ENCODE assay signal across 9 cellular contexts in the genomic region with DNA sequence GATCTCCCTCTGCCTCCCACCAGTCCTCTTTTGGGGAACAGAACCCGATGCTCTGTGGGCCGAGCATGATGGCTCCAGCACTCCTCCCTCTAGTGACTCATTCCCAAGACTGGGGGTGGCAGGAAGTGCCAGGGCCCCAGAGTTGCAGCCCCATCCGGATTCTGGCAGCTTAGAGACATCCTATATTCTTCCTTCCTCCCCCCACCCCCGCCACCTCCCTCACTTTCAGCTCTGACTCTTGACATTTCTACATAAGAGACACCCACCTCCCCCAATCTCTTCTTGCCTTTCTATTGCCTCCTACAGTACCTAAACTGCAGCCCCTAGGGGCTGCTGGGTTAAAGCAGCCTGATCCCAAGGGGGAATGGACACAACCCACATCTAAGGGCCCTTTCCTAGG. TPM values are rescaled to one million over a fixed set of nuclear protein-coding genes. Genes with fewer than 3 reads are reported as not detected.
DNase-seq lines count a peak whose midpoint lies in the region; ATAC-seq and TF ChIP-seq lines count a peak whose summit lies in the region.
"Had no signal": no experiment of that assay in that cellular context is flagged by ENCODE, and none has a peak within 500 bp of the region (broad histone marks: within the 10 kb centered on the region; RNA-seq: fewer than 3 reads in every experiment).

No MANE protein-coding gene starts in this region.

- H3K27me3 Mint-ChIP-seq in MCF 10A (ENCODE audit: insufficient read depth, unreplicated experiment): peaks cover 1% of the 10 kb centered on the region
- H3K27me3 Mint-ChIP-seq in activated CD8-positive, alpha-beta memory T cell treated with anti-CD3 and anti-CD28 coated beads, Interleukin-2, amount 10 ng/mL, durations not matched to agents 7 days and 5 days: peaks cover 7% of the 10 kb centered on the region
- H3K27me3 Mint-ChIP-seq in stimulated activated naive CD8-positive, alpha-beta T cell treated with anti-CD3 and anti-CD28 coated beads, Interleukin-15, amount 100 ng/mL, for 72 hours: no peaks in the 10 kb centered on the region

- H3K4me1 Mint-ChIP-seq in MCF 10A (ENCODE audit: insufficient read depth, unreplicated experiment): peaks cover 14% of the 10 kb centered on the region
- peaks cover 23% of the 10 kb centered on the region for H3K4me1 Mint-ChIP-seq in activated CD8-positive, alpha-beta memory T cell treated with anti-CD3 and anti-CD28 coated beads, Interleukin-2, amount 10 ng/mL, durations not matched to agents 7 days and 5 days
- peaks cover 30% of the 10 kb centered on the region for H3K4me1 Mint-ChIP-seq in stimulated activated naive CD8-positive, alpha-beta T cell treated with anti-CD3 and anti-CD28 coated beads, Interleukin-15, amount 100 ng/mL, for 72 hours

- peak; percentile 89 for ATAC-seq in activated CD8-positive, alpha-beta memory T cell treated with anti-CD3 and anti-CD28 coated beads, Interleukin-2, amount 10 ng/mL, durations not matched to agents 7 days and 5 days
- ATAC-seq in stimulated activated naive CD8-positive, alpha-beta T cell treated with anti-CD3 and anti-CD28 coated beads, Interleukin-15, amount 100 ng/mL, for 72 hours: peak; percentile 98
- ATAC-seq in GM19351 (IDR thresholded peaks at IDR 0.05; ENCODE audit: unreplicated experiment): no peak
- no peak for ATAC-seq in GM21360 (IDR thresholded peaks at IDR 0.05; ENCODE audit: unreplicated experiment)

- no peaks in the 10 kb centered on the region for H3K4me1 ChIP-seq in breast epithelium

- no peaks in the 10 kb centered on the region for H3K9me3 ChIP-seq in breast epithelium

- no peak for TF ChIP-seq CTCF in MCF 10A (IDR thresholded peaks at IDR 0.05; ENCODE audit: unreplicated experiment)
- TF ChIP-seq CTCF in breast epithelium (IDR thresholded peaks at IDR 0.05): no peak
- no peak for TF ChIP-seq CTCF in GM10266 (IDR thresholded peaks at IDR 0.05; ENCODE audit: control insufficient read depth, insufficient read depth, low read depth, missing control alignments)

- no peaks in the 10 kb centered on the region for H3K27me3 ChIP-seq in breast epithelium

- CTCF ChIA-PET in MCF 10A (lab: Yijun Ruan, JAX): interaction anchor here (0.8 to 2.4 kb wide), 5 partner anchors 15 to 422 kb away, joined by 3 to 9 read pairs (median 4); no protein-coding TSS in a partner anchor
- CTCF ChIA-PET in activated CD8-positive, alpha-beta memory T cell treated with anti-CD3 and anti-CD28 coated beads, Interleukin-2, amount 10 ng/mL, durations not matched to agents 7 days and 5 days (lab: Charles Lee): interaction anchor here (1.7 to 1.9 kb wide), 2 partner anchors 457 to 607 kb away, joined by 3 to 6 read pairs; no protein-coding TSS in a partner anchor

- no peak overlapping the region for H3K27ac ChIP-seq in breast epithelium
- H3K27ac ChIP-seq: SK-N-MC had no signal

- H3K4me3 ChIP-seq in breast epithelium: no peak overlapping the region
- H3K4me3 ChIP-seq: SK-N-MC had no signal

- H3K4me3 Mint-ChIP-seq in MCF 10A (ENCODE audit: unreplicated experiment): no peak overlapping the region
- no peak overlapping the region for H3K4me3 Mint-ChIP-seq in activated CD8-positive, alpha-beta memory T cell treated with anti-CD3 and anti-CD28 coated beads, Interleukin-2, amount 10 ng/mL, durations not matched to agents 7 days and 5 days
- H3K4me3 Mint-ChIP-seq in stimulated activated naive CD8-positive, alpha-beta T cell treated with anti-CD3 and anti-CD28 coated beads, Interleukin-15, amount 100 ng/mL, for 72 hours: peak overlapping the region; percentile 52 to 58

- no peak overlapping the region for H3K27ac Mint-ChIP-seq in MCF 10A (ENCODE audit: low read depth, unreplicated experiment)
- H3K27ac Mint-ChIP-seq in activated CD8-positive, alpha-beta memory T cell treated with anti-CD3 and anti-CD28 coated beads, Interleukin-2, amount 10 ng/mL, durations not matched to agents 7 days and 5 days: peak overlapping the region; percentile 68
- peak overlapping the region; percentile 51 to 94 for H3K27ac Mint-ChIP-seq in stimulated activated naive CD8-positive, alpha-beta T cell treated with anti-CD3 and anti-CD28 coated beads, Interleukin-15, amount 100 ng/mL, for 72 hours

- no peaks in the 10 kb centered on the region for H3K36me3 Mint-ChIP-seq in MCF 10A (ENCODE audit: insufficient read depth, unreplicated experiment)
- no peaks in the 10 kb centered on the region for H3K36me3 Mint-ChIP-seq in activated CD8-positive, alpha-beta memory T cell treated with anti-CD3 and anti-CD28 coated beads, Interleukin-2, amount 10 ng/mL, durations not matched to agents 7 days and 5 days

- BruUV-seq in MCF 10A (replicated peaks; lab: Mats Ljungman, UMichigan): no TSS peak

- POLR2A ChIA-PET in MCF 10A (lab: Yijun Ruan, JAX): interaction anchor here (1.2 to 1.8 kb wide), 2 partner anchors 14 to 26 kb away, joined by 3 to 7 read pairs; no protein-coding TSS in a partner anchor

- H3K9me3 Mint-ChIP-seq in MCF 10A (ENCODE audit: unreplicated experiment): no peaks in the 10 kb centered on the region
- no peaks in the 10 kb centered on the region for H3K9me3 Mint-ChIP-seq in activated CD8-positive, alpha-beta memory T cell treated with anti-CD3 and anti-CD28 coated beads, Interleukin-2, amount 10 ng/mL, durations not matched to agents 7 days and 5 days (ENCODE audit: low read depth)
- no peaks in the 10 kb centered on the region for H3K9me3 Mint-ChIP-seq in stimulated activated naive CD8-positive, alpha-beta T cell treated with anti-CD3 and anti-CD28 coated beads, Interleukin-15, amount 100 ng/mL, for 72 hours

- no peaks in the 10 kb centered on the region for H3K36me3 ChIP-seq in breast epithelium

- intact Hi-C loops in MCF 10A (cut with micrococcal nuclease): no loop called here
- intact Hi-C loops in breast epithelium (cut with DNase I; ENCODE audit: low total_unique reads): no loop called here

- no peak for TF ChIP-seq POLR2A in breast epithelium (IDR thresholded peaks at IDR 0.05)

- DNase-seq in MCF 10A (ENCODE audit: unreplicated experiment) (peak; percentile 77), breast epithelium (ENCODE audit: low spot score in 2 of 2) (no peak), kidney glomerular epithelial cell (lab: John Stamatoyannopoulos, UW) (peak; percentile 43), GM10266 (ENCODE audit: extremely low spot score) (no peak)
- DNase-seq in activated CD8-positive, alpha-beta memory T cell treated with anti-CD3 and anti-CD28 coated beads, Interleukin-2, amount 10 ng/mL, durations not matched to agents 7 days and 5 days: peak; percentile 75
- peak; percentile 14 to 51 for DNase-seq in stimulated activated naive CD8-positive, alpha-beta T cell treated with anti-CD3 and anti-CD28 coated beads, Interleukin-15, amount 100 ng/mL, for 72 hours

RNA-seq across cellular contexts. Expression of a gene that starts 47.1 kb away (rescaled TPM):
- 152 and 159 TPM in 2 replicates for total RNA-seq in MCF 10A (2022)
- 100 to 1,000 TPM; 213 to 349 (median 279) TPM for total RNA-seq in breast epithelium
- total RNA-seq in activated CD8-positive, alpha-beta memory T cell treated with anti-CD3 and anti-CD28 coated beads, Interleukin-2, amount 10 ng/mL, durations not matched to agents 7 days and 5 days: 100 to 1,000 TPM; 149 to 195 TPM

RNA-seq across cellular contexts. Expression of a gene that starts 48.2 kb away (rescaled TPM):
- total RNA-seq in MCF 10A (2022): 114 and 175 TPM in 2 replicates
- total RNA-seq in breast epithelium: 10 to 100 TPM; 29.9 to 63.9 (median 48.2) TPM
- 10 to 100 TPM; 23.9 to 24.5 TPM for total RNA-seq in activated CD8-positive, alpha-beta memory T cell treated with anti-CD3 and anti-CD28 coated beads, Interleukin-2, amount 10 ng/mL, durations not matched to agents 7 days and 5 days

Comparison
In these comparisons a context has a peak if more than half of its experiments do, and no peak if none do; other contexts are left out.
1. DNase-seq: peak in MCF 10A (single experiment), activated CD8-positive, alpha-beta memory T cell treated with anti-CD3 and anti-CD28 coated beads, Interleukin-2, amount 10 ng/mL, durations not matched to agents 7 days and 5 days (single experiment), kidney glomerular epithelial cell (single experiment) and stimulated activated naive CD8-positive, alpha-beta T cell treated with anti-CD3 and anti-CD28 coated beads, Interleukin-15, amount 100 ng/mL, for 72 hours (2 of 2); none in breast epithelium (0 of 2) and GM10266 (single experiment).
2. H3K4me3 Mint-ChIP-seq: peak in stimulated activated naive CD8-positive, alpha-beta T cell treated with anti-CD3 and anti-CD28 coated beads, Interleukin-15, amount 100 ng/mL, for 72 hours (2 of 2); none in MCF 10A (single experiment) and activated CD8-positive, alpha-beta memory T cell treated with anti-CD3 and anti-CD28 coated beads, Interleukin-2, amount 10 ng/mL, durations not matched to agents 7 days and 5 days (single experiment).
3. ATAC-seq: peak in activated CD8-positive, alpha-beta memory T cell treated with anti-CD3 and anti-CD28 coated beads, Interleukin-2, amount 10 ng/mL, durations not matched to agents 7 days and 5 days (single experiment) and stimulated activated naive CD8-positive, alpha-beta T cell treated with anti-CD3 and anti-CD28 coated beads, Interleukin-15, amount 100 ng/mL, for 72 hours (single experiment); none in GM19351 (single experiment) and GM21360 (single experiment).